Comparison of ENCODE assay signal across 18 cellular contexts in genomic region chr17:65892912-65893377, GRCh38.
DNase-seq lines count a peak whose midpoint lies in the region; ATAC-seq, FAIRE-seq and TF ChIP-seq lines count a peak whose summit lies in the region.
"Had no signal": no experiment of that assay in that cellular context is flagged by ENCODE, and none has a peak within 500 bp of the region (broad histone marks: within the 10 kb centered on the region; RNA-seq: fewer than 3 reads in every experiment).

No MANE protein-coding gene starts in this region.

- 77% methylated on average over 5 of the region's 5 CpGs for WGBS in A549 (ENCODE audit: missing lambda C conversion rate)
- WGBS in body of pancreas, 2 donors: 83 to 90% methylated on average over 5 of the region's 5 CpGs

- no peak for ATAC-seq in A549
- ATAC-seq in HG02759 (IDR thresholded peaks at IDR 0.05; ENCODE audit: unreplicated experiment): peak; percentile 58
- peak; percentile 62 for ATAC-seq in HG03442 (IDR thresholded peaks at IDR 0.05; ENCODE audit: unreplicated experiment)
- ATAC-seq in body of pancreas: no peak
- ATAC-seq: esophagus mucosa, SK-N-SH treated with all-trans-retinoic acid at 6 μM for 48 hours had no signal

- no peak overlapping the region for H3K4me3 ChIP-seq in A549
- H3K4me3 ChIP-seq in WERI-Rb-1 (ENCODE audit: low read depth, low read length): no peak overlapping the region
- no peak overlapping the region for H3K4me3 ChIP-seq in body of pancreas
- H3K4me3 ChIP-seq: BLaER1 treated with 17β-estradiol and CSF1 and Interleukin-3, amounts not matched to agents 10 nM and 100 nM; skin epidermis had no signal

- POLR2A ChIA-PET in A549 (lab: Yijun Ruan, JAX): no interaction called here

- H3K4me2 ChIP-seq in A549: no peak overlapping the region
- H3K4me2 ChIP-seq: BLaER1 treated with 17β-estradiol and CSF1 and Interleukin-3, amounts not matched to agents 10 nM and 100 nM had no signal

- H3K27me3 ChIP-seq in WERI-Rb-1 (ENCODE audit: insufficient read depth, low read depth, severe bottlenecking) (no peaks in the 10 kb centered on the region), body of pancreas (no peaks in the 10 kb centered on the region)
- H3K27me3 ChIP-seq: BLaER1 treated with 17β-estradiol and CSF1 and Interleukin-3, amounts not matched to agents 10 nM and 100 nM had no signal

- H3K4me1 ChIP-seq in A549: no peaks in the 10 kb centered on the region
- no peaks in the 10 kb centered on the region for H3K4me1 ChIP-seq in body of pancreas
- H3K4me1 ChIP-seq: BLaER1 treated with 17β-estradiol and CSF1 and Interleukin-3, amounts not matched to agents 10 nM and 100 nM had no signal

- CTCF ChIA-PET in A549 (lab: Yijun Ruan, JAX): no interaction called here

- H3K9me3 ChIP-seq in A549: no peaks in the 10 kb centered on the region
- no peaks in the 10 kb centered on the region for H3K9me3 ChIP-seq in WERI-Rb-1 (ENCODE audit: severe bottlenecking)
- H3K9me3 ChIP-seq in body of pancreas: no peaks in the 10 kb centered on the region
- H3K9me3 ChIP-seq: BLaER1 treated with 17β-estradiol and CSF1 and Interleukin-3, amounts not matched to agents 10 nM and 100 nM had no signal

- no peak for TF ChIP-seq CTCF in A549 (IDR thresholded peaks at IDR 0.05)
- no peak for TF ChIP-seq CTCF in WERI-Rb-1 (IDR thresholded peaks at IDR 0.05; ENCODE audit: low read depth, low read length)
- TF ChIP-seq CTCF in body of pancreas (IDR thresholded peaks at IDR 0.05): no peak

- DNase-seq in A549 (ENCODE audit: low read depth in 1 of 2, low spot score in 1 of 2) (no peak), GM19239 (ENCODE audit: insufficient read length, low spot score) (no peak), WERI-Rb-1 (no peak), body of pancreas (no peak), HK-2 (ENCODE audit: unreplicated experiment) (no peak), NCI-H2196 treated with DMSO at 0.1 percent for 48 hours (lab: John Stamatoyannopoulos, UW; ENCODE audit: unreplicated experiment) (no peak)
- DNase-seq: activated naive CD8-positive, alpha-beta T cell treated with anti-CD3 and anti-CD28 coated beads for 36 hours; activated T-cell treated with anti-CD3 and anti-CD28 coated beads, Interleukin-2, amount 50 U/mL, for 24 hours; DMS153; HFFc6; NCI-H2081; trophoblast cell had no signal

- TF ChIP-seq POLR2A in A549 (IDR thresholded peaks at IDR 0.05; ENCODE audit: low read length) (no peak), body of pancreas (IDR thresholded peaks at IDR 0.05) (no peak)

- TF ChIP-seq EP300 in A549 (IDR thresholded peaks at IDR 0.05): no peak

- FAIRE-seq in A549 (lab: Jason Lieb, UNC) (peak; percentile 73), GM19239 (lab: Jason Lieb, UNC) (peak; percentile 40)

- H3K27ac ChIP-seq in A549 (no peak overlapping the region), WERI-Rb-1 (no peak overlapping the region), body of pancreas (no peak overlapping the region)
- H3K27ac ChIP-seq: BLaER1 treated with 17β-estradiol and CSF1 and Interleukin-3, amounts not matched to agents 10 nM and 100 nM; skin epidermis had no signal

- no peak for TF ChIP-seq RAD21 in A549 (conservative IDR thresholded peaks at IDR 0.05 in 1 of 2, IDR thresholded peaks at IDR 0.05 in 1 of 2)

- intact Hi-C loops in body of pancreas (cut with DNase I): no loop called here

- H3K36me3 ChIP-seq in WERI-Rb-1: no peaks in the 10 kb centered on the region
- H3K36me3 ChIP-seq in body of pancreas (replicated peaks in 1 of 2; ENCODE audit: insufficient read depth in 1 of 2, low read depth in 2 of 2): no peaks in the 10 kb centered on the region
- H3K36me3 ChIP-seq: BLaER1 treated with 17β-estradiol and CSF1 and Interleukin-3, amounts not matched to agents 10 nM and 100 nM had no signal

TF ChIP-seq in A549, 52 proteins besides CTCF, POLR2A, EP300 and RAD21:
- TF ChIP-seq ZNF302 (CRISPR knock-in tag; IDR thresholded peaks at IDR 0.05) (no peak), FOXS1 (CRISPR knock-in tag; IDR thresholded peaks at IDR 0.05) (no peak), RARB (CRISPR knock-in tag; IDR thresholded peaks at IDR 0.05) (no peak), SREBF2 (IDR thresholded peaks at IDR 0.05) (no peak), MAX (IDR thresholded peaks at IDR 0.05) (no peak), KDM5A (IDR thresholded peaks at IDR 0.05) (no peak), MAFK (IDR thresholded peaks at IDR 0.05; ENCODE audit: partially characterized antibody) (no peak), FOSL2 (IDR thresholded peaks at IDR 0.05) (no peak), FOSL2 (CRISPR knock-in tag; IDR thresholded peaks at IDR 0.05) (no peak), TP53 (CRISPR knock-in tag; IDR thresholded peaks at IDR 0.05) (no peak), KDM1A (IDR thresholded peaks at IDR 0.05; ENCODE audit: low read depth) (no peak), HES2 (IDR thresholded peaks at IDR 0.05) (no peak)
TF ChIP-seq in A549: peak in this region for 0.

Comparison
In these comparisons a context has a peak if more than half of its experiments do, and no peak if none do; other contexts are left out.
1. ATAC-seq: peak in HG02759 (single experiment) and HG03442 (single experiment); none in A549 (0 of 2) and body of pancreas (single experiment).